8 cellular contexts compared by ENCODE assay signal in the genomic region with DNA sequence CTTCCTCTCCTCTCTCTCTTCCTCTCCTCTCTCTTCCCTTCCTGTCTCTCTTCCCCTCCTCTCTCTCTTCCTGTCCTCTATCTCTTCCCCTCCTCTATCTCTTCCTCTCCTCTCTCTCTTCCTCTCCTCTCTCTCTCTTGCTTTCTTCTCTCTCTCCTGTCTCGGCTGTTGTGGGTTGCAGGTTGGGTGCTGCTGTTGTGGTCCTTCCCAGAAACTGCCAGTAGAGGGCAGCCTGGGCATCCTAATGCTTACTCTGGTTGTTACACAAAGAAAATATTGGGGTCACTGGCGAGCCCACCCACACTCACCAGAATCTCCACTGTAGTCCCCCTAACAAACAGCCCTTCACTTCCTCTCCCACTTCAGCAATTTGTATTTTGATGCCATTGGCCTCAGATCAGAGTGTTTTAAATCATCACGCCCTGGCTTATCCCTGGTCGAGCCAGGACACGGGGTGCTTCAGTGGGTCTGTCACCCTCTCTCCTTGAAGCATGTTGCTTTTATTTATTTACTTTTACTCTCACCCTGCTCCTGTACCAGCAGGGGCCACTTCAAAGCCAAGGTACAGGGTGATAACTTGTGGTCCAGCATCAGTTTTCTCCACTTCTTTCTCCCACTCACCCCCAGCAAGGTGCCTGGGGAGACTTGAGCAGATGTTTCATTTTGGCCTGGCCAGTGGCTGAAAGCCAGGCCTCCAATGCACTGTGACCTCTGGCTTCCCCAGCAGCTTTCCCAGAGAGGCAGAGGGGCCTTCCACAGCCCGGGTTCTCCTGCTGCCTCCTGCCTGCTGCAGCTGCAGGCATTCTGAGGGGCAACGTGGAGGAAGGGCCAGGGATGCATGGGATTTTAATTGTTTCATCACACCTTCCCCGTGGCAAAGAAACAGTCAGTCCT. TPM values are rescaled to one million over a fixed set of nuclear protein-coding genes. Genes with fewer than 3 reads are reported as not detected.
A peak's percentile ranks its signal among the peaks of the same experiment; 100 is the strongest.
DNase-seq lines count a peak whose midpoint lies in the region; ATAC-seq, FAIRE-seq and TF ChIP-seq lines count a peak whose summit lies in the region.

No MANE protein-coding gene starts in this region.

- H3K27me3 ChIP-seq in AG04450 (ENCODE audit: control insufficient read depth, insufficient read depth, low read length) = peaks cover 15% of the 10 kb centered on the region
- H3K27me3 ChIP-seq in OCI-LY3 (ENCODE audit: low read depth, low read length) = peaks cover 4% of the 10 kb centered on the region
- H3K27me3 ChIP-seq in foreskin keratinocyte = no peaks in the 10 kb centered on the region
- H3K27me3 ChIP-seq in pancreas = no peaks in the 10 kb centered on the region

- H3K79me2 ChIP-seq in OCI-LY3 (ENCODE audit: low read length) = no peaks in the 10 kb centered on the region

- ATAC-seq in foreskin keratinocyte (no peak), pancreas (no peak), GM18498 (IDR thresholded peaks at IDR 0.05; ENCODE audit: unreplicated experiment) (no peak), GM19455 (IDR thresholded peaks at IDR 0.05; ENCODE audit: unreplicated experiment) (no peak)

- H4K20me1 ChIP-seq in OCI-LY3 (ENCODE audit: insufficient read depth, low read length) = no peaks in the 10 kb centered on the region

- H3K4me1 ChIP-seq in OCI-LY3 (ENCODE audit: low read length) (no peaks in the 10 kb centered on the region; the same call in 1 of the 2 replicates), foreskin keratinocyte (peaks cover 11% of the 10 kb centered on the region), pancreas (peaks cover 0 to 12% (median 11%) of the 10 kb centered on the region in 3 donors)

- no peak overlapping the region for H3K4me2 ChIP-seq in OCI-LY3 (ENCODE audit: low read length)

- intact Hi-C loops in pancreas (cut with DNase I) = loop anchor here (5.0 to 10.0 kb wide), 2 partner anchors 101 to 104 kb away; partner anchors contain the start of gene CFAP20 (in 1 of the 3)

- H3K4me3 ChIP-seq in AG04450 (ENCODE audit: low read depth, low read length) (no peak overlapping the region), OCI-LY3 (ENCODE audit: low read length) (no peak overlapping the region), pancreas (no peak overlapping the region)

- no peak for TF ChIP-seq POLR2A in GM12892 (IDR thresholded peaks at IDR 0.05; ENCODE audit: low read depth, low read length)

- peak; percentile 78 for FAIRE-seq in GM12892 (lab: Jason Lieb, UNC)
- no peak for FAIRE-seq in pancreas (lab: Jason Lieb, UNC)

- H3K36me3 ChIP-seq in OCI-LY3 (replicated peaks; ENCODE audit: low read depth, low read length) = no peaks in the 10 kb centered on the region
- peaks cover 0 to 4% (median 0%) of the 10 kb centered on the region in 3 donors for H3K36me3 ChIP-seq in pancreas

- no peak overlapping the region for H3K9ac ChIP-seq in OCI-LY3 (ENCODE audit: low read length)

- peak; percentile 86 for TF ChIP-seq CTCF in AG04450 (IDR thresholded peaks at IDR 0.05; ENCODE audit: low read depth, low read length)
- peak; percentile 89 for TF ChIP-seq CTCF in OCI-LY3 (IDR thresholded peaks at IDR 0.05; ENCODE audit: low read depth, low read length)
- peak; percentile 83 for TF ChIP-seq CTCF in foreskin keratinocyte (conservative IDR thresholded peaks at IDR 0.05)
- TF ChIP-seq CTCF in pancreas (IDR thresholded peaks at IDR 0.05) = peak; percentile 56 to 68 (median 62)

- H3K9me3 ChIP-seq in AG04450 (ENCODE audit: control insufficient read depth, insufficient read depth, low read length) = no peaks in the 10 kb centered on the region; the same call in 1 of the 2 replicates
- H3K9me3 ChIP-seq in OCI-LY3 (ENCODE audit: insufficient read depth, low read length) = no peaks in the 10 kb centered on the region
- H3K9me3 ChIP-seq in pancreas = no peaks in the 10 kb centered on the region

- POLR2A ChIA-PET in AG04450 (lab: Yijun Ruan, JAX) = no interaction called here

- no peak overlapping the region for H3K27ac ChIP-seq in AG04450 (ENCODE audit: low read depth, low read length)
- no peak overlapping the region for H3K27ac ChIP-seq in OCI-LY3 (ENCODE audit: low read length)
- H3K27ac ChIP-seq in foreskin keratinocyte = no peak overlapping the region
- no peak overlapping the region for H3K27ac ChIP-seq in pancreas

- 59 to 61% methylated on average over 8 of the region's 8 CpGs for WGBS in pancreas, 2 donors

- CTCF ChIA-PET in AG04450 (lab: Charles Lee) = interaction anchor here (0.5 kb wide), 1 partner anchor 13 kb away, joined by 8 read pairs; no protein-coding TSS in a partner anchor

- no peak overlapping the region for H2AFZ ChIP-seq in OCI-LY3 (ENCODE audit: low read depth, low read length)

- DNase-seq in AG04450 (ENCODE audit: low read depth, low spot score) = no peak
- DNase-seq in GM12892 (ENCODE audit: insufficient read length) = no peak
- DNase-seq in activated effector memory CD4-positive, alpha-beta T cell treated with anti-CD3 and anti-CD28 coated beads, Interleukin-2, amount 50 U/mL, for 16 hours = peak; percentile 84
- DNase-seq in foreskin keratinocyte = peak in 1 of 2 donors; percentile 20
- peak in 5 of 6 donors; percentile 43 to 80 (median 58) for DNase-seq in pancreas

RNA-seq across cellular contexts. Expression of gene MMP15, which starts 4.7 kb away (rescaled TPM):
- polyA plus RNA-seq in AG04450 (2011; rRNA removed) (0.60 and 0.88 TPM in 2 replicates), foreskin keratinocyte (7.3 and 7.4 TPM in 2 replicates), pancreas (10 to 100 TPM; 22.3 to 24.0 TPM)
- polyA minus RNA-seq in AG04450 (2011; rRNA and poly(A)+ RNA removed) = 0.52 and 0.69 TPM in 2 replicates
- polyA plus RNA-seq in GM12892 (2012; ENCODE audit: missing spikeins) = not detected
- total RNA-seq in foreskin keratinocyte (7.7 and 8.4 TPM in 2 replicates), pancreas (10 to 100 TPM; 11.2 to 30.2 (median 17.7) TPM)

RNA-seq across cellular contexts. Expression of gene USB1, which starts 19.7 kb away (rescaled TPM):
- 48.7 and 57.9 TPM in 2 replicates for polyA plus RNA-seq in AG04450 (2011; rRNA removed)
- 52.0 and 73.3 TPM in 2 replicates for polyA minus RNA-seq in AG04450 (2011; rRNA and poly(A)+ RNA removed)
- polyA plus RNA-seq in GM12892 (2012; ENCODE audit: missing spikeins) = 15.5 TPM
- total RNA-seq in foreskin keratinocyte = 44.8 and 46.9 TPM in 2 replicates
- 54.4 and 60.5 TPM in 2 replicates for polyA plus RNA-seq in foreskin keratinocyte
- total RNA-seq in pancreas = 10 to 100 TPM; 13.5 to 23.6 (median 17.7) TPM
- polyA plus RNA-seq in pancreas = 10 to 100 TPM; 16.5 to 19.3 TPM

RNA-seq across cellular contexts. Expression of gene ZNF319, which starts 20.4 kb away (rescaled TPM):
- polyA plus RNA-seq in AG04450 (2011; rRNA removed) (4.7 and 5.8 TPM in 2 replicates), foreskin keratinocyte (3.4 and 3.5 TPM in 2 replicates), pancreas (1 to 10 TPM; 3.9 to 4.0 TPM)
- polyA minus RNA-seq in AG04450 (2011; rRNA and poly(A)+ RNA removed) = 5.4 and 6.6 TPM in 2 replicates
- 1.4 TPM for polyA plus RNA-seq in GM12892 (2012; ENCODE audit: missing spikeins)
- total RNA-seq in foreskin keratinocyte (4.9 and 6.1 TPM in 2 replicates), pancreas (1 to 10 TPM; 3.5 to 7.0 (median 4.9) TPM)

RNA-seq across cellular contexts. Expression of gene CNGB1, which starts 49.9 kb away (rescaled TPM):
- not detected in 2 replicates for polyA plus RNA-seq in AG04450 (2011; rRNA removed)
- not detected in 2 replicates for polyA minus RNA-seq in AG04450 (2011; rRNA and poly(A)+ RNA removed)
- not detected for polyA plus RNA-seq in GM12892 (2012; ENCODE audit: missing spikeins)
- total RNA-seq in foreskin keratinocyte = 0.14 and 0.25 TPM in 2 replicates
- polyA plus RNA-seq in foreskin keratinocyte = 0.08 and 0.10 TPM in 2 replicates
- under 1 TPM in 3 of 6 donors, not detected in 3; 0.03 to 0.43 (median 0.16) TPM for total RNA-seq in pancreas
- polyA plus RNA-seq in pancreas = under 1 TPM; 0.04 to 0.05 TPM

Comparison
In these comparisons a context has a peak if more than half of its experiments do, and no peak if none do; other contexts are left out.
1. DNase-seq: peak in activated effector memory CD4-positive, alpha-beta T cell treated with anti-CD3 and anti-CD28 coated beads, Interleukin-2, amount 50 U/mL, for 16 hours (single experiment) and pancreas (5 of 6); none in AG04450 (single experiment) and GM12892 (single experiment).
2. Peak in every context shown above with its lines, with median percentiles within 50 percentile points of each other: CTCF ChIP-seq.